In the genomic region with DNA sequence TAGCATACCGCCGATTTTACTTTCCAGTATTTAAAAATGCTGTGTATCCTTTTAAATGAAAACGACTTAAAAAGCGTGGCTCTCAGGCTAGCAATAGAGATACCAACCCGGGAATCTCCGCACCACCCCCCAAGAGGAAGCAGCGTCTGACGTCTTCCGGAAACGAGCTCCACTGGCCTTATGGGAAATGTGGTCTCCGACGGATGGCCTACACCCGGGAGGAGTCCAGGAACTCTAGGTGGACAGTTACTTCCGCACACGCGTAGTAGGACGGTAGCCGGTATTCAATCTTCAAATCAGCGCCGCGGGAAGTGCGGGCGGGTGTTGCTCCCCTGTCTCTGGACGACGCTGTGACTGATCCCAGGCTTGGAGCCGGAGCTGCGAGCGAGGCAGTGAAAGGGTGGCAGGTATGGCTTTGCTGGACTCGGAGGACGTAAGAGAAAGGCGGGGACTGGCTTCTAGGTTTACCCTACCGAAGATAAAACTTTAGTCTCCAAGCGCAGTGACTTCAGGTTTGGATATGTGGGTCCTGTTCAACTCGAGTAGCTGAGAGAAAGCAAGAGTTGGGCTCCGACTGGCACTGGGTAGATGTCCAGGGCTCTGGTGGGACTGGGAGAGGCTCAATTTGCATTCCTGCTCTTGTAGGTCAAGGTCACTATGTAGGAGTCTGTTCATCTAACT, we compare ENCODE assay signal across 7 cellular contexts.
DNase-seq lines count a peak whose midpoint lies in the region; ATAC-seq and TF ChIP-seq lines count a peak whose summit lies in the region.

A gene (plus strand): TSS at position 257 of the 681 bp plus-strand sequence. CDS start 1,530 bp downstream, outside the sequence.

- no peak for TF ChIP-seq CTCF in astrocyte of the cerebellum (IDR thresholded peaks at IDR 0.05; ENCODE audit: low read depth, low read length, missing control alignments)

- TF ChIP-seq POLR2A in GM18505 (IDR thresholded peaks at IDR 0.05; ENCODE audit: borderline replicate concordance, extremely low read depth, insufficient read depth, insufficient read length): peak; percentile 81

- DNase-seq in NCI-H1930 (lab: John Stamatoyannopoulos, UW) (peak; percentile 76 to 80), T-helper 22 cell (ENCODE audit: low read depth) (peak; percentile 82), astrocyte of the cerebellum (ENCODE audit: low read depth) (peak; percentile 82), hippocampal formation (lab: John Stamatoyannopoulos, UW) (peak; percentile 85 to 95), retina (peak; percentile 93)

- in situ Hi-C loops in astrocyte of the cerebellum (cut with HindIII; ENCODE audit: low sequenced_read_pairs): no loop called here

- ATAC-seq in GM18505 (IDR thresholded peaks at IDR 0.05; ENCODE audit: unreplicated experiment) (peak; percentile 88), HG02970 (IDR thresholded peaks at IDR 0.05; ENCODE audit: low FRiP score, unreplicated experiment) (peak; percentile 94)

- H3K4me3 ChIP-seq in astrocyte of the cerebellum (ENCODE audit: low read depth, low read length): peak within 1 kb of the TSS; percentile 84

Comparison
In these comparisons a context has a peak if more than half of its experiments do, and no peak if none do; other contexts are left out.
1. Peak in every context shown above with its lines: DNase-seq, ATAC-seq and H3K4me3 ChIP-seq.